In the genomic region with DNA sequence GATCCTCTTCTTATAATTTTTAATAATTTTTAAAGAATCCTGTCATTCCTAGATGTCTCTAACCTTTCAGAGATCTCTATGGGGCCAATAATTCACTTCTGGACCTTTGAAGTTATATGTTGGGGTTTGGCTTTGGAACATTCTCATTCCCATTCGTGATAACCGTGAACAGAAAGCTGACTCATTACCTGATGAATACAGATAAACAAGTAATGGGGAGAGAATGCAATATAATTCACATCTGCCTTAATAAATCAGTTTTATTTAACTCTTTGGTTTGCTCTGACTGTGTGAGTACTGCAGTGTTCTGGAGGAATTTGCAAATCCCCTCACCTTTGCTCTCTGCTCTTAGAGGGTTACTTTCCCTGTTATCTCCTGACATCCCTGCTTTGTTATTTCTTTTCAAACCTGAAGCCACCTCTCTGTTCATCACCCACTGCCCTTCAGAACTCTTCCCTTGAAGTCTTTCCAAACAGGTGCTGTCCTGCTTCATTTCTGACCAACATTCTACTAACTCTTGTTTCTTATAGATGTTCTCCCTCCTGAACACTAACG, we compare ENCODE assay signal across 1 cellular context.
TF ChIP-seq lines count a peak whose summit lies in the region.

No MANE protein-coding gene starts in this region.

TF ChIP-seq in HCT116, 20 proteins besides CTCF, POLR2A, EP300 and RAD21:
- 0 out of 2 replicates have a peak, but pooled peaks have one; percentile 42 for TF ChIP-seq CEBPB (IDR thresholded peaks at IDR 0.05; ENCODE audit: low read depth)
- TF ChIP-seq ELF1 (IDR thresholded peaks at IDR 0.05; ENCODE audit: borderline replicate concordance, low read depth): no peak
- peak; percentile 77 for TF ChIP-seq JUND (IDR thresholded peaks at IDR 0.05)
- peak; percentile 68; the same call in 1 of the 2 replicates for TF ChIP-seq CBX3 (IDR thresholded peaks at IDR 0.05; ENCODE audit: low read depth)
- peak; percentile 77 for TF ChIP-seq FOSL1 (IDR thresholded peaks at IDR 0.05; ENCODE audit: low read depth)
- TF ChIP-seq POLR2AphosphoS5 (IDR thresholded peaks at IDR 0.05; ENCODE audit: low read depth, low read length): peak; percentile 24
- TF ChIP-seq, protein P1, sequence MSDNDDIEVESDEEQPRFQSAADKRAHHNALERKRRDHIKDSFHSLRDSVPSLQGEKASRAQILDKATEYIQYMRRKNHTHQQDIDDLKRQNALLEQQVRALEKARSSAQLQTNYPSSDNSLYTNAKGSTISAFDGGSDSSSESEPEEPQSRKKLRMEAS (IDR thresholded peaks at IDR 0.05): no peak
- TF ChIP-seq, protein P2, sequence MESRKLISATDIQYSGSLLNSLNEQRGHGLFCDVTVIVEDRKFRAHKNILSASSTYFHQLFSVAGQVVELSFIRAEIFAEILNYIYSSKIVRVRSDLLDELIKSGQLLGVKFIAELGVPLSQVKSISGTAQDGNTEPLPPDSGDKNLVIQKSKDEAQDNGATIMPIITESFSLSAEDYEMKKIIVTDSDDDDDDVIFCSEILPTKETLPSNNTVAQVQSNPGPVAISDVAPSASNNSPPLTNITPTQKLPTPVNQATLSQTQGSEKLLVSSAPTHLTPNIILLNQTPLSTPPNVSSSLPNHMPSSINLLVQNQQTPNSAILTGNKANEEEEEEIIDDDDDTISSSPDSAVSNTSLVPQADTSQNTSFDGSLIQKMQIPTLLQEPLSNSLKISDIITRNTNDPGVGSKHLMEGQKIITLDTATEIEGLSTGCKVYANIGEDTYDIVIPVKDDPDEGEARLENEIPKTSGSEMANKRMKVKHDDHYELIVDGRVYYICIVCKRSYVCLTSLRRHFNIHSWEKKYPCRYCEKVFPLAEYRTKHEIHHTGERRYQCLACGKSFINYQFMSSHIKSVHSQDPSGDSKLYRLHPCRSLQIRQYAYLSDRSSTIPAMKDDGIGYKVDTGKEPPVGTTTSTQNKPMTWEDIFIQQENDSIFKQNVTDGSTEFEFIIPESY (IDR thresholded peaks at IDR 0.05; ENCODE audit: extremely low read depth, insufficient replicate concordance, low read length): no peak
- TF ChIP-seq EZH2 (IDR thresholded peaks at IDR 0.05): no peak
- TF ChIP-seq, protein P3, sequence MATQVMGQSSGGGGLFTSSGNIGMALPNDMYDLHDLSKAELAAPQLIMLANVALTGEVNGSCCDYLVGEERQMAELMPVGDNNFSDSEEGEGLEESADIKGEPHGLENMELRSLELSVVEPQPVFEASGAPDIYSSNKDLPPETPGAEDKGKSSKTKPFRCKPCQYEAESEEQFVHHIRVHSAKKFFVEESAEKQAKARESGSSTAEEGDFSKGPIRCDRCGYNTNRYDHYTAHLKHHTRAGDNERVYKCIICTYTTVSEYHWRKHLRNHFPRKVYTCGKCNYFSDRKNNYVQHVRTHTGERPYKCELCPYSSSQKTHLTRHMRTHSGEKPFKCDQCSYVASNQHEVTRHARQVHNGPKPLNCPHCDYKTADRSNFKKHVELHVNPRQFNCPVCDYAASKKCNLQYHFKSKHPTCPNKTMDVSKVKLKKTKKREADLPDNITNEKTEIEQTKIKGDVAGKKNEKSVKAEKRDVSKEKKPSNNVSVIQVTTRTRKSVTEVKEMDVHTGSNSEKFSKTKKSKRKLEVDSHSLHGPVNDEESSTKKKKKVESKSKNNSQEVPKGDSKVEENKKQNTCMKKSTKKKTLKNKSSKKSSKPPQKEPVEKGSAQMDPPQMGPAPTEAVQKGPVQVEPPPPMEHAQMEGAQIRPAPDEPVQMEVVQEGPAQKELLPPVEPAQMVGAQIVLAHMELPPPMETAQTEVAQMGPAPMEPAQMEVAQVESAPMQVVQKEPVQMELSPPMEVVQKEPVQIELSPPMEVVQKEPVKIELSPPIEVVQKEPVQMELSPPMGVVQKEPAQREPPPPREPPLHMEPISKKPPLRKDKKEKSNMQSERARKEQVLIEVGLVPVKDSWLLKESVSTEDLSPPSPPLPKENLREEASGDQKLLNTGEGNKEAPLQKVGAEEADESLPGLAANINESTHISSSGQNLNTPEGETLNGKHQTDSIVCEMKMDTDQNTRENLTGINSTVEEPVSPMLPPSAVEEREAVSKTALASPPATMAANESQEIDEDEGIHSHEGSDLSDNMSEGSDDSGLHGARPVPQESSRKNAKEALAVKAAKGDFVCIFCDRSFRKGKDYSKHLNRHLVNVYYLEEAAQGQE (IDR thresholded peaks at IDR 0.05; ENCODE audit: low read depth): no peak
- TF ChIP-seq SIN3A (IDR thresholded peaks at IDR 0.05; ENCODE audit: low read depth): no peak
- TF ChIP-seq TCF7L2 (IDR thresholded peaks at IDR 0.05; ENCODE audit: borderline replicate concordance, extremely low read depth, insufficient read depth, insufficient read length): peak; percentile 75
- no peak for TF ChIP-seq EGR1 (IDR thresholded peaks at IDR 0.05; ENCODE audit: low read depth)
- TF ChIP-seq, protein P4, sequence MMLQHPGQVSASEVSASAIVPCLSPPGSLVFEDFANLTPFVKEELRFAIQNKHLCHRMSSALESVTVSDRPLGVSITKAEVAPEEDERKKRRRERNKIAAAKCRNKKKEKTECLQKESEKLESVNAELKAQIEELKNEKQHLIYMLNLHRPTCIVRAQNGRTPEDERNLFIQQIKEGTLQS (IDR thresholded peaks at IDR 0.05): no peak
- peak; percentile 71 for TF ChIP-seq SP1 (IDR thresholded peaks at IDR 0.05; ENCODE audit: low read depth)
TF ChIP-seq in HCT116: peak in this region for 7.
